ENCODE assay signal across 8 cellular contexts in genomic region chr21:36859744-36860501, GRCh38.
DNase-seq lines count a peak whose midpoint lies in the region; ATAC-seq and TF ChIP-seq lines count a peak whose summit lies in the region.

No MANE protein-coding gene starts in this region.

- no peaks in the 10 kb centered on the region for H3K36me3 Mint-ChIP-seq in GM23338 (ENCODE audit: low read depth)
- peaks cover 12% of the 10 kb centered on the region for H3K36me3 Mint-ChIP-seq in memory B cell
- no peaks in the 10 kb centered on the region for H3K36me3 Mint-ChIP-seq in glutamatergic neuron (ENCODE audit: unreplicated experiment)

- no peaks in the 10 kb centered on the region for H3K79me2 ChIP-seq in GM23338 (replicated peaks; ENCODE audit: insufficient read depth)

- H3K4me3 Mint-ChIP-seq in GM23338 (no peak overlapping the region), memory B cell (peak overlapping the region; percentile 46), glutamatergic neuron (ENCODE audit: unreplicated experiment) (no peak overlapping the region)

- H3K9me2 ChIP-seq in GM23338 (ENCODE audit: insufficient read depth): peaks cover 3% of the 10 kb centered on the region; the same call in 1 of the 2 replicates

- ATAC-seq in GM23338 (peak; percentile 99), memory B cell (ENCODE audit: low read depth) (peak; percentile 98), GM21423 (IDR thresholded peaks at IDR 0.05; ENCODE audit: unreplicated experiment) (no peak)

- peaks cover 4% of the 10 kb centered on the region; the same call in 1 of the 2 replicates for H3K4me1 ChIP-seq in GM23338 (ENCODE audit: insufficient read depth)

- H3K4me2 ChIP-seq in GM23338: no peak overlapping the region

- peak; percentile 23 for DNase-seq in AG08395 (ENCODE audit: low spot score)
- peak; percentile 79 for DNase-seq in GM23338 (ENCODE audit: low spot score)
- DNase-seq in RPMI7951 (ENCODE audit: low read depth): peak; percentile 57
- DNase-seq in cardiac fibroblast (ENCODE audit: low read depth in 2 of 2): peak; percentile 62 to 76
- DNase-seq in memory B cell (ENCODE audit: low spot score in 2 of 2): peak; percentile 18 to 36
- no peak for DNase-seq in glutamatergic neuron
- no peak for DNase-seq in epidermal melanocyte (ENCODE audit: insufficient read length, low spot score)

- peaks cover 14% of the 10 kb centered on the region for H3K4me1 Mint-ChIP-seq in GM23338
- peaks cover 12% of the 10 kb centered on the region for H3K4me1 Mint-ChIP-seq in memory B cell
- H3K4me1 Mint-ChIP-seq in glutamatergic neuron (ENCODE audit: low read depth, unreplicated experiment): peaks cover 8% of the 10 kb centered on the region

- H3K9me3 Mint-ChIP-seq in GM23338 (no peaks in the 10 kb centered on the region), memory B cell (peaks cover 2% of the 10 kb centered on the region), glutamatergic neuron (ENCODE audit: unreplicated experiment) (no peaks in the 10 kb centered on the region)

- H3K27ac Mint-ChIP-seq in GM23338 (no peak overlapping the region), memory B cell (no peak overlapping the region), glutamatergic neuron (ENCODE audit: unreplicated experiment) (no peak overlapping the region)

- no peaks in the 10 kb centered on the region for H4K20me1 ChIP-seq in GM23338 (replicated peaks; ENCODE audit: insufficient read depth)

- peak; percentile 14 to 39; a peak in 2 of 4 replicates for TF ChIP-seq CTCF in GM23338 (conservative IDR thresholded peaks at IDR 0.05; ENCODE audit: low read depth in 2 of 2)
- TF ChIP-seq CTCF in cardiac fibroblast (IDR thresholded peaks at IDR 0.05; ENCODE audit: low read depth, low read length): no peak
- TF ChIP-seq CTCF in glutamatergic neuron (IDR thresholded peaks at IDR 0.05; ENCODE audit: partially characterized antibody, unreplicated experiment): no peak

- H3K27me3 Mint-ChIP-seq in GM23338 (ENCODE audit: insufficient read depth, low read depth, poor library complexity) (peaks cover 2% of the 10 kb centered on the region), memory B cell (no peaks in the 10 kb centered on the region), glutamatergic neuron (ENCODE audit: unreplicated experiment) (peaks cover 1% of the 10 kb centered on the region)

- no peaks in the 10 kb centered on the region for H3F3A ChIP-seq in GM23338 (replicated peaks; ENCODE audit: low read depth)

- H3K36me3 ChIP-seq in GM23338 (ENCODE audit: insufficient read depth): no peaks in the 10 kb centered on the region

- no peak overlapping the region for H3K27ac ChIP-seq in GM23338 (ENCODE audit: low read depth)

- no peak overlapping the region for H3K4me3 ChIP-seq in GM23338
- no peak overlapping the region for H3K4me3 ChIP-seq in cardiac fibroblast (replicated peaks in 1 of 2; ENCODE audit: low read depth in 2 of 2, low read length in 2 of 2)

- no peaks in the 10 kb centered on the region for H3K27me3 ChIP-seq in GM23338 (ENCODE audit: insufficient read depth)

- H2AFZ ChIP-seq in GM23338: no peak overlapping the region

TF ChIP-seq in GM23338, 12 proteins besides CTCF, POLR2A, EP300 and RAD21 (continues in another document):
- TF ChIP-seq JUNB (IDR thresholded peaks at IDR 0.05; ENCODE audit: unreplicated experiment) (no peak), POLR2AphosphoS5 (IDR thresholded peaks at IDR 0.05; ENCODE audit: low read depth) (no peak), STAT1 (IDR thresholded peaks at IDR 0.05; ENCODE audit: unreplicated experiment) (no peak), REST (IDR thresholded peaks at IDR 0.05; ENCODE audit: unreplicated experiment) (no peak), CREB1 (CRISPR knock-in tag; IDR thresholded peaks at IDR 0.05; ENCODE audit: low read depth) (no peak)
- TF ChIP-seq, protein P1, sequence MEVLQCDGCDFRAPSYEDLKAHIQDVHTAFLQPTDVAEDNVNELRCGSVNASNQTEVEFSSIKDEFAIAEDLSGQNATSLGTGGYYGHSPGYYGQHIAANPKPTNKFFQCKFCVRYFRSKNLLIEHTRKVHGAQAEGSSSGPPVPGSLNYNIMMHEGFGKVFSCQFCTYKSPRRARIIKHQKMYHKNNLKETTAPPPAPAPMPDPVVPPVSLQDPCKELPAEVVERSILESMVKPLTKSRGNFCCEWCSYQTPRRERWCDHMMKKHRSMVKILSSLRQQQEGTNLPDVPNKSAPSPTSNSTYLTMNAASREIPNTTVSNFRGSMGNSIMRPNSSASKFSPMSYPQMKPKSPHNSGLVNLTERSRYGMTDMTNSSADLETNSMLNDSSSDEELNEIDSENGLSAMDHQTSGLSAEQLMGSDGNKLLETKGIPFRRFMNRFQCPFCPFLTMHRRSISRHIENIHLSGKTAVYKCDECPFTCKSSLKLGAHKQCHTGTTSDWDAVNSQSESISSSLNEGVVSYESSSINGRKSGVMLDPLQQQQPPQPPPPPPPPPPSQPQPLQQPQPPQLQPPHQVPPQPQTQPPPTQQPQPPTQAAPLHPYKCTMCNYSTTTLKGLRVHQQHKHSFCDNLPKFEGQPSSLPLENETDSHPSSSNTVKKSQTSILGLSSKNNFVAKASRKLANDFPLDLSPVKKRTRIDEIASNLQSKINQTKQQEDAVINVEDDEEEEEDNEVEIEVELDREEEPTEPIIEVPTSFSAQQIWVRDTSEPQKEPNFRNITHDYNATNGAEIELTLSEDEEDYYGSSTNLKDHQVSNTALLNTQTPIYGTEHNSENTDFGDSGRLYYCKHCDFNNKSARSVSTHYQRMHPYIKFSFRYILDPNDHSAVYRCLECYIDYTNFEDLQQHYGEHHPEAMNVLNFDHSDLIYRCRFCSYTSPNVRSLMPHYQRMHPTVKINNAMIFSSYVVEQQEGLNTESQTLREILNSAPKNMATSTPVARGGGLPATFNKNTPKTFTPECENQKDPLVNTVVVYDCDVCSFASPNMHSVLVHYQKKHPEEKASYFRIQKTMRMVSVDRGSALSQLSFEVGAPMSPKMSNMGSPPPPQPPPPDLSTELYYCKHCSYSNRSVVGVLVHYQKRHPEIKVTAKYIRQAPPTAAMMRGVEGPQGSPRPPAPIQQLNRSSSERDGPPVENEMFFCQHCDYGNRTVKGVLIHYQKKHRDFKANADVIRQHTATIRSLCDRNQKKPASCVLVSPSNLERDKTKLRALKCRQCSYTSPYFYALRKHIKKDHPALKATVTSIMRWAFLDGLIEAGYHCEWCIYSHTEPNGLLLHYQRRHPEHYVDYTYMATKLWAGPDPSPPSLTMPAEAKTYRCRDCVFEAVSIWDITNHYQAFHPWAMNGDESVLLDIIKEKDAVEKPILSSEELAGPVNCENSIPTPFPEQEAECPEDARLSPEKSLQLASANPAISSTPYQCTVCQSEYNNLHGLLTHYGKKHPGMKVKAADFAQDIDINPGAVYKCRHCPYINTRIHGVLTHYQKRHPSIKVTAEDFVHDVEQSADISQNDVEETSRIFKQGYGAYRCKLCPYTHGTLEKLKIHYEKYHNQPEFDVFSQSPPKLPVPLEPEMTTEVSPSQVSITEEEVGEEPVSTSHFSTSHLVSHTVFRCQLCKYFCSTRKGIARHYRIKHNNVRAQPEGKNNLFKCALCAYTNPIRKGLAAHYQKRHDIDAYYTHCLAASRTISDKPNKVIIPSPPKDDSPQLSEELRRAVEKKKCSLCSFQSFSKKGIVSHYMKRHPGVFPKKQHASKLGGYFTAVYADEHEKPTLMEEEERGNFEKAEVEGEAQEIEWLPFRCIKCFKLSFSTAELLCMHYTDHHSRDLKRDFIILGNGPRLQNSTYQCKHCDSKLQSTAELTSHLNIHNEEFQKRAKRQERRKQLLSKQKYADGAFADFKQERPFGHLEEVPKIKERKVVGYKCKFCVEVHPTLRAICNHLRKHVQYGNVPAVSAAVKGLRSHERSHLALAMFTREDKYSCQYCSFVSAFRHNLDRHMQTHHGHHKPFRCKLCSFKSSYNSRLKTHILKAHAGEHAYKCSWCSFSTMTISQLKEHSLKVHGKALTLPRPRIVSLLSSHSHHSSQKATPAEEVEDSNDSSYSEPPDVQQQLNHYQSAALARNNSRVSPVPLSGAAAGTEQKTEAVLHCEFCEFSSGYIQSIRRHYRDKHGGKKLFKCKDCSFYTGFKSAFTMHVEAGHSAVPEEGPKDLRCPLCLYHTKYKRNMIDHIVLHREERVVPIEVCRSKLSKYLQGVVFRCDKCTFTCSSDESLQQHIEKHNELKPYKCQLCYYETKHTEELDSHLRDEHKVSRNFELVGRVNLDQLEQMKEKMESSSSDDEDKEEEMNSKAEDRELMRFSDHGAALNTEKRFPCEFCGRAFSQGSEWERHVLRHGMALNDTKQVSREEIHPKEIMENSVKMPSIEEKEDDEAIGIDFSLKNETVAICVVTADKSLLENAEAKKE (CRISPR knock-in tag; IDR thresholded peaks at IDR 0.05): no peak

Comparison
In these comparisons a context has a peak if more than half of its experiments do, and no peak if none do; other contexts are left out.
1. DNase-seq: peak in AG08395 (single experiment), GM23338 (single experiment), RPMI7951 (single experiment), cardiac fibroblast (2 of 2) and memory B cell (2 of 2); none in glutamatergic neuron (single experiment) and epidermal melanocyte (single experiment).
2. CTCF ChIP-seq: peak in GM23338 (2 of 2); none in cardiac fibroblast (single experiment) and glutamatergic neuron (single experiment).